ENCODE assay signal across 8 cellular contexts in the genomic region with DNA sequence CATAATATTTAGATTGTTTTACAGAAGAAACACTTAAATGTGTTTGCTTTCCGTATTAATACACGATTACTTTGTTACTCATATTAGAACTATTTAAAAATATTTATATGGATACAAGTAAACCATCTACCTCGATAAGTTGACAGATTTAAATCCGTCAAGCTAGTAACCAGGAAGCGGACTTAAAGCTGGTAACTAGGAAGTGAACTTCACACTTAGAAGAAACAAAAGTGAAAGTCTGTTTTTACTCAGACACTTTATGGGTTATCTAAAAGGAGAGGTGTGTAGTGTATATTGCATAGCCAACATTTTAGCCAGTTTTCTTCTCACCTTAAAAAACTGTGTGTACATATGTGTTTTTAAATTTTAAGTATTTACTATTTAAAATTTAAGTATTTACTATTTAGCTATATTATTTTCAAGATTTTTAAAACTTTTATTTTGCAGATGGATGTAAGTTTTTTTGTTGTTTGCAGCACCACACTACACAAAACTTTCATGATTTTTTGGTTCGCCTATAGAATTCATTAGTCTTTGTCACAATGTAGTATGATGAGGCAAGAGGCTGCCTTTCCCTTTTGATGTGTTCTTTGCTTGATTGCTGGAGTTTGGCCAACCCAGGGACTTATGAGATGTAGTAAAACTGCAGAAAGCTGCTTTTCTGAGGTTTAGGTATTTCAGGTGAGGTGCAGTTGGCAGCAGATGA. TPM values are rescaled to one million over a fixed set of nuclear protein-coding genes. Genes with fewer than 3 reads are reported as not detected.
A peak's percentile ranks its signal among the peaks of the same experiment; 100 is the strongest.
DNase-seq lines count a peak whose midpoint lies in the region; ATAC-seq, FAIRE-seq and TF ChIP-seq lines count a peak whose summit lies in the region.

No MANE protein-coding gene starts in this region.

- H2BK5ac ChIP-seq in H1 (ENCODE audit: low read depth, low read length) = no peak overlapping the region

- H3K36me3 ChIP-seq in CD8-positive, alpha-beta memory T cell (ENCODE audit: insufficient read depth, low read length) = no peaks in the 10 kb centered on the region
- no peaks in the 10 kb centered on the region for H3K36me3 ChIP-seq in Peyer's patch
- no peaks in the 10 kb centered on the region for H3K36me3 ChIP-seq in H1 (ENCODE audit: control insufficient read depth in 2 of 4, insufficient read depth in 4 of 4, low read length in 3 of 4)
- no peaks in the 10 kb centered on the region for H3K36me3 ChIP-seq in neutrophil

- H3K27me3 ChIP-seq in CD8-positive, alpha-beta memory T cell (ENCODE audit: insufficient read depth, low read length, poor library complexity, severe bottlenecking) = no peaks in the 10 kb centered on the region
- no peaks in the 10 kb centered on the region for H3K27me3 ChIP-seq in Peyer's patch
- no peaks in the 10 kb centered on the region for H3K27me3 ChIP-seq in H1 (replicated peaks in 1 of 4; ENCODE audit: control insufficient read depth in 3 of 4, extremely low read depth in 1 of 4, insufficient read depth in 3 of 4, low read length in 3 of 4)
- H3K27me3 ChIP-seq in neutrophil = no peaks in the 10 kb centered on the region

- no peaks in the 10 kb centered on the region for H3K27me3 Mint-ChIP-seq in CD8-positive, alpha-beta memory T cell

- 72% methylated on average over 6 of the region's 6 CpGs; no CpG with 5 or more reads in 1 of the 2 experiments for whole genome bisulfite sequencing in H1 (ENCODE audit: extremely low coverage in 1 of 2, insufficient coverage in 1 of 2, insufficient read length in 1 of 2, insufficient replicate concordance in 2 of 2, low coverage in 1 of 2, low lambda C conversion rate in 2 of 2, missing lambda C conversion rate in 1 of 2), 2 experiments

- no peak overlapping the region for H2BK12ac ChIP-seq in H1 (ENCODE audit: low read depth, low read length)

- no peak overlapping the region for H4K5ac ChIP-seq in H1 (ENCODE audit: insufficient read length, low read depth, low read length)

- in situ Hi-C loops in G401 (cut with HindIII; ENCODE audit: low sequenced_read_pairs) = no loop called here

- no peak overlapping the region for H2AK5ac ChIP-seq in H1 (ENCODE audit: low read depth, low read length)

- no peak overlapping the region for H3K56ac ChIP-seq in H1 (replicated peaks; ENCODE audit: insufficient read length, low read depth, low read length)

- CTCF ChIA-PET in CD8-positive, alpha-beta memory T cell (lab: Charles Lee) = interaction anchor here (1.0 kb wide), 1 partner anchor 94 kb away, joined by 3 read pairs; no protein-coding TSS in a partner anchor
- CTCF ChIA-PET in H1 (lab: Charles Lee; ENCODE audit: partially characterized antibody) = interaction anchor here (1.1 kb wide), 1 partner anchor 17 kb away, joined by 3 read pairs; no protein-coding TSS in a partner anchor

- no peak for FAIRE-seq in H1 (lab: Jason Lieb, UNC)

- peak overlapping the region; percentile 55 to 96 (median 91) for H3K27ac Mint-ChIP-seq in CD8-positive, alpha-beta memory T cell

- H3K4me1 Mint-ChIP-seq in CD8-positive, alpha-beta memory T cell = peaks cover 45 to 69% (median 65%) of the 10 kb centered on the region in 3 donors

- no peak overlapping the region for H3K23ac ChIP-seq in H1 (ENCODE audit: insufficient read length)

- H3K79me2 ChIP-seq in H1 (ENCODE audit: control insufficient read depth in 1 of 2, insufficient read depth in 2 of 2, low read length in 2 of 2) = peaks cover 31 to 71% of the 10 kb centered on the region in 2 experiments

- peaks cover 0 to 7% (median 0%) of the 10 kb centered on the region in 3 donors for H3K36me3 Mint-ChIP-seq in CD8-positive, alpha-beta memory T cell

- H3K4me3 Mint-ChIP-seq in CD8-positive, alpha-beta memory T cell = peak overlapping the region; percentile 92 to 98 (median 97)

- no peak overlapping the region for H4K8ac ChIP-seq in H1 (ENCODE audit: extremely low read depth, insufficient read depth, low read length)

- no peak overlapping the region for H3K18ac ChIP-seq in H1 (ENCODE audit: extremely low read depth, low read length)

- H3K4me1 ChIP-seq in CD8-positive, alpha-beta memory T cell (ENCODE audit: insufficient read depth, low read length) = peaks cover 54% of the 10 kb centered on the region
- H3K4me1 ChIP-seq in Peyer's patch (peaks cover 0 to 27% (median 7%) of the 10 kb centered on the region in 4 donors), H1 (replicated peaks in 1 of 4; ENCODE audit: control insufficient read depth in 3 of 4, insufficient read depth in 4 of 4, low read length in 3 of 4) (peaks cover 0 to 3% (median 1%) of the 10 kb centered on the region in 4 experiments; a peak in 2 of 7 replicates), neutrophil (ENCODE audit: control insufficient read depth in 1 of 2, insufficient read depth in 1 of 2, low read depth in 1 of 2, low read length in 1 of 2) (peaks cover 41 to 44% of the 10 kb centered on the region in 2 experiments)

- peaks cover 2 to 3% of the 10 kb centered on the region in 2 experiments for H4K20me1 ChIP-seq in H1 (replicated peaks in 1 of 2; ENCODE audit: control insufficient read depth in 1 of 2, insufficient read depth in 2 of 2, low read length in 2 of 2)

- no peak overlapping the region for H2BK15ac ChIP-seq in H1 (ENCODE audit: low read length)

- TF ChIP-seq POLR2A in Peyer's patch (IDR thresholded peaks at IDR 0.05) (no peak), H1 (IDR thresholded peaks at IDR 0.05; ENCODE audit: control extremely low read depth in 1 of 2, low read depth in 2 of 2, low read length in 2 of 2) (no peak)

- H3K4me2 ChIP-seq in H1 (ENCODE audit: insufficient read depth in 1 of 2, low read depth in 2 of 2, low read length in 2 of 2) = peak overlapping the region; percentile 77 to 85; a peak in 3 of 4 replicates

- DNase-seq in CD8-positive, alpha-beta memory T cell = peak in 2 of 5 donors; percentile 65 to 70
- no peak for DNase-seq in Peyer's patch
- no peak for DNase-seq in H1 (ENCODE audit: low read depth in 1 of 2, low spot score in 2 of 2)
- DNase-seq in hypothalamus (lab: John Stamatoyannopoulos, UW) = no peak
- no peak for DNase-seq in G401 (ENCODE audit: low spot score)

- POLR2A ChIA-PET in CD8-positive, alpha-beta memory T cell (lab: Charles Lee) = interaction anchor here (0.6 to 1.5 kb wide), 2 partner anchors 20 to 95 kb away, joined by 3 to 4 read pairs; no protein-coding TSS in a partner anchor
- POLR2A ChIA-PET in H1 (lab: Charles Lee; ENCODE audit: partially characterized antibody) = interaction anchor here (0.6 to 1.0 kb wide), 4 partner anchors 10 to 31 kb away, joined by 3 to 8 read pairs (median 4); no protein-coding TSS in a partner anchor

- peak overlapping the region; percentile 71 for H3K27ac ChIP-seq in CD8-positive, alpha-beta memory T cell (ENCODE audit: low read depth, low read length)
- H3K27ac ChIP-seq in Peyer's patch (peak overlapping the region in 2 of 4 donors; percentile 34 to 97), H1 (ENCODE audit: low read depth, low read length) (no peak overlapping the region), neutrophil (peak overlapping the region; percentile 95)

- H3K4me3 ChIP-seq in CD8-positive, alpha-beta memory T cell (ENCODE audit: low read length) = peak overlapping the region; percentile 69
- H3K4me3 ChIP-seq in Peyer's patch (peak overlapping the region in 3 of 4 donors; percentile 9 to 90 (median 86)), H1 (ENCODE audit: extremely low read depth in 1 of 4, insufficient read depth in 2 of 4, low read depth in 3 of 4, low read length in 4 of 4) (peak overlapping the region; percentile 7 to 98 (median 86); a peak in 4 of 8 replicates), neutrophil (ENCODE audit: low read depth in 1 of 2, low read length in 1 of 2) (peak overlapping the region; percentile 82 to 90)

- no peaks in the 10 kb centered on the region; the same call in 1 of the 2 replicates for H3K79me1 ChIP-seq in H1 (ENCODE audit: low read depth, low read length)

- no peak overlapping the region for H3K14ac ChIP-seq in H1 (ENCODE audit: insufficient read length)

- H3K9me3 Mint-ChIP-seq in CD8-positive, alpha-beta memory T cell = no peaks in the 10 kb centered on the region

- no peaks in the 10 kb centered on the region; the same call in 1 of the 2 replicates for H3K23me2 ChIP-seq in H1 (ENCODE audit: low read depth, low read length)

- no peak overlapping the region for H2BK20ac ChIP-seq in H1 (ENCODE audit: low read length)

- no peak for TF ChIP-seq RAD21 in H1 (IDR thresholded peaks at IDR 0.05 in 1 of 2, conservative IDR thresholded peaks at IDR 0.05 in 1 of 2; ENCODE audit: low read depth in 2 of 2, low read length in 2 of 2)

- H4K91ac ChIP-seq in H1 (replicated peaks; ENCODE audit: insufficient read length, low read length) = no peak overlapping the region

- H2AFZ ChIP-seq in H1 (ENCODE audit: low read length) = no peak overlapping the region

- TF ChIP-seq EP300 in H1 (IDR thresholded peaks at IDR 0.05; ENCODE audit: borderline replicate concordance in 1 of 2, low read depth in 2 of 2, low read length in 2 of 2) = no peak

- ATAC-seq in GM19025 (IDR thresholded peaks at IDR 0.05; ENCODE audit: low read depth, unreplicated experiment) (peak; percentile 23), HG03103 (IDR thresholded peaks at IDR 0.05; ENCODE audit: low read depth, unreplicated experiment) (peak; percentile 48)

- H3K4ac ChIP-seq in H1 (replicated peaks; ENCODE audit: insufficient read length, low read depth, low read length) = no peak overlapping the region

- TF ChIP-seq CTCF in Peyer's patch (IDR thresholded peaks at IDR 0.05) (no peak), H1 (IDR thresholded peaks at IDR 0.05; ENCODE audit: control extremely low read depth in 1 of 3, insufficient read depth in 1 of 3, low read depth in 1 of 3, low read length in 3 of 3) (no peak), neutrophil (IDR thresholded peaks at IDR 0.05) (no peak)

- H3K9me3 ChIP-seq in CD8-positive, alpha-beta memory T cell (ENCODE audit: low read length) = no peaks in the 10 kb centered on the region
- H3K9me3 ChIP-seq in Peyer's patch = no peaks in the 10 kb centered on the region
- H3K9me3 ChIP-seq in H1 (ENCODE audit: insufficient read depth in 2 of 2, low read depth in 1 of 2, low read length in 1 of 2) = no peaks in the 10 kb centered on the region
- H3K9me3 ChIP-seq in neutrophil = no peaks in the 10 kb centered on the region

- no peak overlapping the region; a peak in 1 of 7 replicates for H3K9ac ChIP-seq in H1 (replicated peaks in 1 of 4; ENCODE audit: extremely low read depth in 1 of 4, low read depth in 3 of 4, low read length in 3 of 4)

- no peak overlapping the region for H2BK120ac ChIP-seq in H1 (replicated peaks; ENCODE audit: low read depth, low read length)

RNA-seq across cellular contexts. Expression of a gene that starts 2.7 kb away (rescaled TPM):
- total RNA-seq in CD8-positive, alpha-beta memory T cell = 10 to 100 TPM; 32.9 to 36.1 TPM
- 29.0 TPM for polyA plus RNA-seq in CD8-positive, alpha-beta memory T cell
- 10 to 100 TPM; 33.5 to 85.8 (median 53.2) TPM for total RNA-seq in Peyer's patch
- total RNA-seq in H1 (2021; fragmentation: NEBNext Ultra II Directional; extraction: Animal tissue kit (Norgen Biotek cat#: 25700)) = 43.6 and 48.1 TPM in 2 replicates
- 7.0 and 11.2 TPM in 2 replicates for polyA plus RNA-seq in H1 (2011; rRNA removed)
- polyA plus RNA-seq in H1 (2011; cell fraction: cytosol; rRNA removed) = 13.1 TPM
- 14.8 TPM for polyA plus RNA-seq in H1 (2011; cell fraction: nucleus; rRNA removed)
- 17.4 to 29.7 TPM (median 23.4 TPM) in 4 replicates for polyA plus RNA-seq in H1 (2012, experiment 1 of 2)
- 1.4 TPM for polyA plus RNA-seq in H1 (2012, experiment 2 of 2)
- polyA plus RNA-seq in H1 (2013, experiment 1 of 2) = 24.4 TPM
- polyA plus RNA-seq in H1 (2013, experiment 2 of 2) = 23.8 TPM
- 54.0 and 89.9 TPM in 2 replicates for polyA minus RNA-seq in H1 (2011; rRNA and poly(A)+ RNA removed)
- polyA minus RNA-seq in H1 (2011; cell fraction: cytosol; rRNA and poly(A)+ RNA removed) = 28.2 TPM
- polyA minus RNA-seq in H1 (2011; cell fraction: nucleus; rRNA and poly(A)+ RNA removed) = 170 TPM
- total RNA-seq in G401 (2014; rRNA removed; shearing (Covaris generic)) = 27.5 and 32.1 TPM in 2 replicates
